In the genomic region with DNA sequence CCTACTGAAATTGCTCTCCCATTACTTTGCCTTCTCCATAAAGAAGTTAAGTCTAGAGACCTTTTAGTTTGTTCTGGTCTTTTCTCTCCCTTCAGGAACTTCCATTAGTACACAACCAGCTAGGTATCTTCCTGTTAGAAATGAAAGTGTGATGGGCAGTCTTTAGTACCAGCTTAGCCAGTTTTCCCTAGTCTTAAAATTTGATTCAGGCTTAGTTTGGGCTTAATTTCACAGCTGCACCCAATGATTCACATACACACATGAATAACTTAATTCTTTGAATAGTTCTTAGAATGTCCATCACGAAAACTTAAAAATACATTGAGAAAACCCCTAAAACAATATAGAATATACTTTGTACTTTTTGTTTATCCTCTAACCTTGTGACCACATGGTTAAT, we compare ENCODE assay signal across 3 cellular contexts. TPM values are rescaled to one million over a fixed set of nuclear protein-coding genes. Genes with fewer than 3 reads are reported as not detected.
"Had no signal": no experiment of that assay in that cellular context is flagged by ENCODE, and none has a peak within 500 bp of the region (broad histone marks: within the 10 kb centered on the region; RNA-seq: fewer than 3 reads in every experiment).

No MANE protein-coding gene starts in this region.

- ATAC-seq: GM12878 had no signal

- DNase-seq: GDM1, GF-D8 had no signal

- H3K4me3 ChIP-seq: GM12878 had no signal

RNA-seq across cellular contexts. Expression of a gene that starts 2.4 kb away (rescaled TPM):
- total RNA-seq: GM12878 had no signal
